29 cellular contexts compared by ENCODE assay signal in the genomic region with DNA sequence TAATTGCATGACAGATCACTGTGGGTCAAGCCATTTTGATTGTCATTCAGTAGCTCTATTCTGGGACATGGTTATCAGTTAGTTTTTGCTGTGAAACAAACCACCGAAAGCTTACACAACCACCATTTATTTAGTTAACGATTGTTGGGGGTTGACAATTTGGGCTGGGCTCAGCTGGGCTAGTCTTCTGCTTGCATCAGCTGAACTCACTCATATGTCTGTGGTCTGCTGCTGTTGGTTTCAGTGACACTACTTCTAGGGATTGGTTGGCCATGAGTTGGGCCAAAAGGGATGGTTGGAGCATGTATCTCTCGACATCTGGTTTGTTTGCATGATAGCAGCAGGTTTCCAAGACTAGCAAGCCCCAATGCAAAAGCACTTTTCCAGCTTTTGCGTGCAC. TPM values are rescaled to one million over a fixed set of nuclear protein-coding genes. Genes with fewer than 3 reads are reported as not detected.
"Had no signal": no experiment of that assay in that cellular context is flagged by ENCODE, and none has a peak within 500 bp of the region (broad histone marks: within the 10 kb centered on the region; RNA-seq: fewer than 3 reads in every experiment).

No MANE protein-coding gene starts in this region.

- H3K27ac Mint-ChIP-seq: nephron; neural progenitor cell; progenitor cell of endocrine pancreas; stimulated activated effector memory CD8-positive, alpha-beta T cell treated with anti-CD3 and anti-CD28 coated beads, Interleukin-12 subunit alpha, Interleukin-12 subunit beta, amount 100 ng/mL, for 72 hours; stimulated activated naive B cell treated with anti-CD40 and anti-IgM and Interleukin-4, amounts not matched to agents 10 μg/mL and 1 μg/mL and 100 μg/mL, for 72 hours; stimulated activated naive CD8-positive, alpha-beta T cell treated with anti-CD3 and anti-CD28 coated beads, Interleukin-15, Interleukin-2, amounts not matched to agents 100 ng/mL and 50 ng/mL, for 24 hours had no signal

- H3K9me3 ChIP-seq: ovary, psoas muscle, right lobe of liver, sigmoid colon, stomach, thoracic aorta, thyroid gland, tibial nerve, upper lobe of left lung, vagina had no signal

- H3K4me1 ChIP-seq: neural progenitor cell, parathyroid adenoma, psoas muscle, right lobe of liver, sigmoid colon, thyroid gland, upper lobe of left lung, vagina had no signal

- DNase-seq: occipital lobe; ovary; posterior cingulate gyrus; psoas muscle; right cardiac atrium; right lobe of liver; sigmoid colon; small intestine; stimulated activated CD4-positive, alpha-beta T cell treated with anti-CD3 and anti-CD28 coated beads, Interleukin-15, amount 100 ng/mL, for 24 hours; stimulated activated CD4-positive, alpha-beta T cell treated with anti-CD3 and anti-CD28 coated beads, Interleukin-2, amount 100 ng/mL, for 24 hours; stimulated activated CD4-positive, alpha-beta T cell treated with anti-CD3 and anti-CD28 coated beads, Interleukin-2, amount 100 ng/mL, for 48 hours; stimulated activated CD4-positive, alpha-beta T cell treated with anti-CD3 and anti-CD28 coated beads, Interleukin-4, amount 100 ng/mL, for 24 hours; stimulated activated naive B cell treated with anti-CD40 and anti-IgM and Interleukin-4, amounts not matched to agents 10 μg/mL and 1 μg/mL and 100 μg/mL, for 72 hours; stimulated activated naive CD4-positive, alpha-beta T cell treated with Interleukin-2 at 50 U/mL for 16 hours; stomach; thyroid gland; trophoblast cell; upper lobe of left lung had no signal

- H3K36me3 ChIP-seq: neural progenitor cell, ovary, right lobe of liver, sigmoid colon, stomach, thoracic aorta, thyroid gland, tibial nerve, upper lobe of left lung, vagina had no signal

- H3K9ac ChIP-seq: neural progenitor cell, parathyroid adenoma had no signal

- H3K4me3 ChIP-seq: neural progenitor cell, ovary, psoas muscle, right lobe of liver, sigmoid colon, stomach, thoracic aorta, thyroid gland, tibial nerve, upper lobe of left lung, vagina had no signal

- H3K27me3 ChIP-seq: ovary, thyroid gland, upper lobe of left lung, vagina had no signal

- H3K4me2 ChIP-seq: neural progenitor cell had no signal

- H3K27ac ChIP-seq: neural progenitor cell, ovary, parathyroid adenoma, psoas muscle, right lobe of liver, sigmoid colon, stomach, thoracic aorta, thyroid gland, tibial nerve, upper lobe of left lung, vagina had no signal

- H3K27me3 Mint-ChIP-seq: progenitor cell of endocrine pancreas had no signal

- H2AFZ ChIP-seq: neural progenitor cell, parathyroid adenoma had no signal

- H3K79me2 ChIP-seq: parathyroid adenoma had no signal

- FAIRE-seq: small intestine, urothelium cell line had no signal

- H3K36me3 Mint-ChIP-seq: neural progenitor cell; stimulated activated effector memory CD8-positive, alpha-beta T cell treated with anti-CD3 and anti-CD28 coated beads, Interleukin-12 subunit alpha, Interleukin-12 subunit beta, amount 100 ng/mL, for 72 hours; stimulated activated naive B cell treated with anti-CD40 and anti-IgM and Interleukin-4, amounts not matched to agents 10 μg/mL and 1 μg/mL and 100 μg/mL, for 72 hours had no signal

- H3K4me3 Mint-ChIP-seq: nephron; neural progenitor cell; stimulated activated effector memory CD8-positive, alpha-beta T cell treated with anti-CD3 and anti-CD28 coated beads, Interleukin-12 subunit alpha, Interleukin-12 subunit beta, amount 100 ng/mL, for 72 hours; stimulated activated naive B cell treated with anti-CD40 and anti-IgM and Interleukin-4, amounts not matched to agents 10 μg/mL and 1 μg/mL and 100 μg/mL, for 72 hours; stimulated activated naive CD8-positive, alpha-beta T cell treated with anti-CD3 and anti-CD28 coated beads, Interleukin-15, Interleukin-2, amounts not matched to agents 100 ng/mL and 50 ng/mL, for 24 hours had no signal

- ATAC-seq: psoas muscle; right cardiac atrium; right lobe of liver; stimulated activated effector memory CD8-positive, alpha-beta T cell treated with anti-CD3 and anti-CD28 coated beads, Interleukin-12 subunit alpha, Interleukin-12 subunit beta, amount 100 ng/mL, for 72 hours; stimulated activated naive B cell treated with anti-CD40 and anti-IgM and Interleukin-4, amounts not matched to agents 10 μg/mL and 1 μg/mL and 100 μg/mL, for 72 hours had no signal

- H3K4me1 Mint-ChIP-seq: nephron; stimulated activated effector memory CD8-positive, alpha-beta T cell treated with anti-CD3 and anti-CD28 coated beads, Interleukin-12 subunit alpha, Interleukin-12 subunit beta, amount 100 ng/mL, for 72 hours; stimulated activated naive B cell treated with anti-CD40 and anti-IgM and Interleukin-4, amounts not matched to agents 10 μg/mL and 1 μg/mL and 100 μg/mL, for 72 hours had no signal

RNA-seq across cellular contexts. Expression of a gene that starts 5.3 kb away (rescaled TPM):
- polyA plus RNA-seq: neural cell had no signal
